24 cellular contexts compared by ENCODE assay signal in the genomic region with DNA sequence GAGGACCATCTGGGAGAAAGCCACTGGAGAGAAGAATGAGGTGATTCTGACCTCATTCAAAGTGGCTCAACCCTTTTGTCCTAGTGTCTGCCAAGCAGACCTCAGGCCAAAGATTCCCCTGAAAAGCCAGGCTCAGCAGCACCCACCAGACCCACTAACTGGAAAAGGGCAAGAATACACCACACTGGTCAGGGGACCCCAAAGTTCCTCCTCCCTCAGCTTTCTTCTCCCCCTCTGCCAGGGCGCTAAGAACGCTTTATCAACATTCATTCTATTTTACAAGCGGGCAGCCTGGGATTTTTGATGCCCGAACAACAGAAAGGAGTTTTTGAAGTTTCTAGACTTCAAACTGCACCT. TPM values are rescaled to one million over a fixed set of nuclear protein-coding genes. Genes with fewer than 3 reads are reported as not detected.
DNase-seq lines count a peak whose midpoint lies in the region; ATAC-seq and TF ChIP-seq lines count a peak whose summit lies in the region.
"Had no signal": no experiment of that assay in that cellular context is flagged by ENCODE, and none has a peak within 500 bp of the region (broad histone marks: within the 10 kb centered on the region; RNA-seq: fewer than 3 reads in every experiment).

No MANE protein-coding gene starts in this region.

- in situ Hi-C loops in astrocyte of the cerebellum (cut with HindIII; ENCODE audit: low sequenced_read_pairs), result no loop called here

- H3K36me3 ChIP-seq in Caco-2 (ENCODE audit: control insufficient read depth, insufficient read depth, low read length) (no peaks in the 10 kb centered on the region), iPS-18a (ENCODE audit: control insufficient read depth, low read depth, low read length) (no peaks in the 10 kb centered on the region), trophoblast cell (ENCODE audit: control insufficient read depth in 1 of 2, insufficient read depth in 2 of 2, low read length in 2 of 2) (no peaks in the 10 kb centered on the region), upper lobe of left lung (no peaks in the 10 kb centered on the region)
- H3K36me3 ChIP-seq: heart right ventricle, thyroid gland had no signal

- no peak for TF ChIP-seq POLR2A in upper lobe of left lung (IDR thresholded peaks at IDR 0.05)

- H3K4me2 ChIP-seq in trophoblast cell (ENCODE audit: low read length), result peak overlapping the region; percentile 56

- intact Hi-C loops in Caco-2 (cut with micrococcal nuclease; ENCODE audit: unreplicated experiment), result no loop called here

- H4K12ac ChIP-seq in trophoblast cell (ENCODE audit: low read depth, low read length), result no peak overlapping the region

- H3K9me3 Mint-ChIP-seq in Caco-2 (ENCODE audit: unreplicated experiment), result no peaks in the 10 kb centered on the region
- H3K9me3 Mint-ChIP-seq: activated T-helper 17 cell treated with anti-CD3 and anti-CD28 coated beads, Interleukin-2, amount 50 U/mL, for 72 hours; stimulated activated naive CD8-positive, alpha-beta T cell treated with anti-CD3 and anti-CD28 coated beads, Interleukin-15, Interleukin-2, amounts not matched to agents 100 ng/mL and 50 ng/mL, for 24 hours had no signal

- ATAC-seq in HG02623 (IDR thresholded peaks at IDR 0.05; ENCODE audit: unreplicated experiment) (no peak), upper lobe of left lung (ENCODE audit: low FRiP score in 2 of 2) (no peak)
- ATAC-seq: activated T-helper 17 cell treated with anti-CD3 and anti-CD28 coated beads, Interleukin-2, amount 50 U/mL, for 72 hours had no signal

- H3K4me3 ChIP-seq in Caco-2 (ENCODE audit: low read depth, low read length), result no peak overlapping the region
- peak overlapping the region; percentile 96 for H3K4me3 ChIP-seq in astrocyte of the cerebellum (ENCODE audit: low read depth, low read length)
- peak overlapping the region; percentile 54 for H3K4me3 ChIP-seq in iPS-18a (ENCODE audit: low read length)
- no peak overlapping the region for H3K4me3 ChIP-seq in trophoblast cell (ENCODE audit: low read depth, low read length)
- H3K4me3 ChIP-seq in upper lobe of left lung, result no peak overlapping the region
- H3K4me3 ChIP-seq: thyroid gland had no signal

- no peak overlapping the region for H2BK5ac ChIP-seq in trophoblast cell (ENCODE audit: low read depth, low read length, poor library complexity)

- DNase-seq in Caco-2, result no peak
- DNase-seq in astrocyte of the cerebellum (ENCODE audit: low read depth), result no peak
- DNase-seq in trophoblast cell, result no peak
- no peak for DNase-seq in activated CD4-positive, alpha-beta T cell treated with anti-CD3 and anti-CD28 coated beads for 1 hour
- no peak for DNase-seq in GF-D8 (lab: John Stamatoyannopoulos, UW)
- DNase-seq in upper lobe of left lung, result no peak
- DNase-seq: ACHN; activated CD4-positive, alpha-beta T cell treated with anti-CD3 and anti-CD28 coated beads, Interleukin-2, amount 50 U/mL, for 4 hours; activated CD8-positive, alpha-beta memory T cell treated with anti-CD3 and anti-CD28 coated beads, Interleukin-2, amount 50 U/mL, for 4 hours; heart right ventricle; occipital lobe; stimulated activated CD4-positive, alpha-beta T cell treated with anti-CD3 and anti-CD28 coated beads, Interleukin-4, amount 100 ng/mL, for 24 hours; thyroid gland had no signal

- H3K9me3 ChIP-seq in Caco-2 (no peaks in the 10 kb centered on the region), iPS-18a (ENCODE audit: control insufficient read depth, low read depth, low read length) (no peaks in the 10 kb centered on the region), trophoblast cell (ENCODE audit: insufficient read depth, low read depth, low read length) (peaks cover 5% of the 10 kb centered on the region), upper lobe of left lung (no peaks in the 10 kb centered on the region)
- H3K9me3 ChIP-seq: thyroid gland had no signal

- H3K4me3 Mint-ChIP-seq in Caco-2 (ENCODE audit: unreplicated experiment), result peak overlapping the region; percentile 52
- H3K4me3 Mint-ChIP-seq: activated T-helper 17 cell treated with anti-CD3 and anti-CD28 coated beads, Interleukin-2, amount 50 U/mL, for 72 hours; stimulated activated naive CD8-positive, alpha-beta T cell treated with anti-CD3 and anti-CD28 coated beads, Interleukin-15, Interleukin-2, amounts not matched to agents 100 ng/mL and 50 ng/mL, for 24 hours had no signal

- no peak overlapping the region for H2BK120ac ChIP-seq in trophoblast cell (ENCODE audit: insufficient read depth, low read length, poor library complexity)

- no peak for TF ChIP-seq CTCF in Caco-2 (IDR thresholded peaks at IDR 0.05; ENCODE audit: insufficient read depth in 1 of 2, low read depth in 1 of 2, low read length in 1 of 2, severe bottlenecking in 1 of 2, unreplicated experiment in 1 of 2)
- no peak for TF ChIP-seq CTCF in astrocyte of the cerebellum (IDR thresholded peaks at IDR 0.05; ENCODE audit: low read depth, low read length, missing control alignments)
- TF ChIP-seq CTCF in upper lobe of left lung (IDR thresholded peaks at IDR 0.05), result no peak

- no peak overlapping the region for H3K9ac ChIP-seq in iPS-18a (ENCODE audit: low read length)
- no peak overlapping the region for H3K9ac ChIP-seq in trophoblast cell (ENCODE audit: low read length)

- H3K14ac ChIP-seq in trophoblast cell (ENCODE audit: low read length), result no peak overlapping the region

- H3K4ac ChIP-seq in trophoblast cell (ENCODE audit: low read depth, low read length), result no peak overlapping the region

- H3K27ac Mint-ChIP-seq in Caco-2 (ENCODE audit: unreplicated experiment), result no peak overlapping the region
- H3K27ac Mint-ChIP-seq: activated T-helper 17 cell treated with anti-CD3 and anti-CD28 coated beads, Interleukin-2, amount 50 U/mL, for 72 hours; stimulated activated naive CD8-positive, alpha-beta T cell treated with anti-CD3 and anti-CD28 coated beads, Interleukin-15, Interleukin-2, amounts not matched to agents 100 ng/mL and 50 ng/mL, for 24 hours had no signal

- H3K27ac ChIP-seq in iPS-18a (ENCODE audit: low read length) (no peak overlapping the region), trophoblast cell (ENCODE audit: low read depth, low read length) (no peak overlapping the region), upper lobe of left lung (no peak overlapping the region)
- H3K27ac ChIP-seq: C4-2B, coronary artery, heart right ventricle, thyroid gland had no signal

- TF ChIP-seq EP300 in upper lobe of left lung (IDR thresholded peaks at IDR 0.05), result no peak

- H3K27me3 ChIP-seq in Caco-2 (replicated peaks; ENCODE audit: control insufficient read depth, insufficient read depth, low read length), result no peaks in the 10 kb centered on the region
- H3K27me3 ChIP-seq in iPS-18a (ENCODE audit: control insufficient read depth, insufficient read depth, low read length), result peaks cover 97% of the 10 kb centered on the region
- H3K27me3 ChIP-seq in trophoblast cell (ENCODE audit: insufficient read depth, low read length), result peaks cover 76% of the 10 kb centered on the region
- H3K27me3 ChIP-seq in upper lobe of left lung, result peaks cover 0 to 78% (median 35%) of the 10 kb centered on the region in 4 donors

- BruUV-seq in Caco-2 (replicated peaks; lab: Mats Ljungman, UMichigan), result no TSS peak

- POLR2A ChIA-PET in Caco-2 (lab: Charles Lee), result no interaction called here

- H3K18ac ChIP-seq in trophoblast cell (ENCODE audit: low read length), result no peak overlapping the region

- no peak overlapping the region for H3K23ac ChIP-seq in trophoblast cell (ENCODE audit: low read length)

- CTCF ChIA-PET in Caco-2 (lab: Charles Lee), result interaction anchor here (1.2 kb wide), 1 partner anchor 27 kb away, joined by 7 read pairs; no protein-coding TSS in a partner anchor

- H3K79me2 ChIP-seq in trophoblast cell (ENCODE audit: control insufficient read depth, insufficient read depth, low read length, poor library complexity), result no peaks in the 10 kb centered on the region

- no peaks in the 10 kb centered on the region for H3K4me1 Mint-ChIP-seq in Caco-2 (ENCODE audit: low read depth, unreplicated experiment)

- H3K79me1 ChIP-seq in trophoblast cell (ENCODE audit: low read length), result no peaks in the 10 kb centered on the region

- H3K4me1 ChIP-seq in Caco-2 (no peaks in the 10 kb centered on the region), iPS-18a (ENCODE audit: control insufficient read depth, low read depth, low read length) (peaks cover 54% of the 10 kb centered on the region), trophoblast cell (ENCODE audit: control insufficient read depth in 1 of 2, insufficient read depth in 2 of 2, low read length in 2 of 2) (peaks cover 0 to 3% of the 10 kb centered on the region in 2 experiments), upper lobe of left lung (peaks cover 17 to 27% (median 21%) of the 10 kb centered on the region in 4 donors)

- H3K27me3 Mint-ChIP-seq in Caco-2 (ENCODE audit: insufficient read depth, unreplicated experiment), result peaks cover 49% of the 10 kb centered on the region

- H2BK12ac ChIP-seq in trophoblast cell (ENCODE audit: low read length), result no peak overlapping the region

- no peak overlapping the region for H4K8ac ChIP-seq in trophoblast cell (ENCODE audit: low read depth, low read length)

- no CpG with 5 or more reads among the region's 4 CpGs for WGBS in trophoblast cell (ENCODE audit: extremely low coverage, insufficient coverage, insufficient read length)
- 9 to 10% methylated on average over 4 of the region's 4 CpGs for WGBS in upper lobe of left lung, 2 donors

- H2AK5ac ChIP-seq in trophoblast cell (ENCODE audit: low read length), result no peak overlapping the region

- H4K91ac ChIP-seq in trophoblast cell (ENCODE audit: low read depth, low read length), result no peak overlapping the region

- H3K36me3 Mint-ChIP-seq in Caco-2 (ENCODE audit: insufficient read depth, unreplicated experiment), result no peaks in the 10 kb centered on the region

- H2AFZ ChIP-seq in trophoblast cell (ENCODE audit: insufficient read depth, low read length, poor library complexity), result no peak overlapping the region

RNA-seq across cellular contexts. Expression of a gene that starts 7.3 kb away (rescaled TPM):
- total RNA-seq in Caco-2 (2022) (not detected in 2 replicates), upper lobe of left lung (1 to 10 TPM in 1 of 6 donors, not detected in 5; 1.0 TPM)
- not detected in 2 replicates for polyA plus RNA-seq in trophoblast cell (2013)
- total RNA-seq: activated T-helper 17 cell treated with anti-CD3 and anti-CD28 coated beads, Interleukin-2, amount 50 U/mL, for 72 hours; bronchial epithelial cell; heart right ventricle; HT-29; liver; mucosa of gallbladder; renal cortical epithelial cell; thyroid gland had no signal
- polyA plus RNA-seq: liver had no signal

Comparison
In these comparisons a context has a peak if more than half of its experiments do, and no peak if none do; other contexts are left out.
1. H3K4me3 ChIP-seq: peak in astrocyte of the cerebellum (single experiment) and iPS-18a (single experiment); none in Caco-2 (single experiment), trophoblast cell (single experiment) and upper lobe of left lung (0 of 4).